13 cellular contexts compared by ENCODE assay signal in genomic region chr9:121737481-121737931, GRCh38.
DNase-seq lines count a peak whose midpoint lies in the region; ATAC-seq and TF ChIP-seq lines count a peak whose summit lies in the region.
"Had no signal": no experiment of that assay in that cellular context is flagged by ENCODE, and none has a peak within 500 bp of the region (broad histone marks: within the 10 kb centered on the region; RNA-seq: fewer than 3 reads in every experiment).

No MANE protein-coding gene starts in this region.

- peak overlapping the region; percentile 2 for H3K9ac ChIP-seq in HUES6 (ENCODE audit: low read length)
- H3K9ac ChIP-seq in mucosa of stomach (ENCODE audit: low read length), result peak overlapping the region; percentile 80
- no peak overlapping the region for H3K9ac ChIP-seq in smooth muscle cell (ENCODE audit: low read depth)

- H3K4me1 ChIP-seq in HUES6 (ENCODE audit: control insufficient read depth, insufficient read depth, low read length) (peaks cover 86% of the 10 kb centered on the region), body of pancreas (peaks cover 87% of the 10 kb centered on the region), mucosa of stomach (ENCODE audit: control insufficient read depth, insufficient read depth, low read length) (peaks cover 96% of the 10 kb centered on the region), thoracic aorta (ENCODE audit: control insufficient read depth in 1 of 2, low read depth in 2 of 2) (peaks cover 61 to 85% of the 10 kb centered on the region in 2 donors), smooth muscle cell (ENCODE audit: low read depth) (peaks cover 20% of the 10 kb centered on the region)

- 65 to 89% methylated on average over 3 to 9 of the region's 9 CpGs for WGBS in body of pancreas, 2 donors
- 89% methylated on average over 9 of the region's 9 CpGs for WGBS in smooth muscle cell (ENCODE audit: low lambda C conversion rate)

- no peak overlapping the region for H2AFZ ChIP-seq in smooth muscle cell (ENCODE audit: low read depth)

- no peak for DNase-seq in body of pancreas
- no peak for DNase-seq in thoracic aorta (ENCODE audit: low spot score)
- no peak for DNase-seq in NCI-H510A (lab: John Stamatoyannopoulos, UW)
- no peak for DNase-seq in smooth muscle cell (lab: John Stamatoyannopoulos, UW; ENCODE audit: unreplicated experiment)
- DNase-seq: activated B cell treated with CpG ODN at 0.5 μM for 24 hours; activated CD8-positive, alpha-beta memory T cell treated with anti-CD3 and anti-CD28 coated beads, Interleukin-2, amount 50 U/mL, for 48 hours; NCI-H2029 treated with DMSO at 0.1 percent for 48 hours; stimulated activated CD4-positive, alpha-beta T cell treated with anti-CD3 and anti-CD28 coated beads, Interleukin-1b, Interleukin-23, amount 100 ng/mL, for 48 hours; SW 1271 had no signal

- ATAC-seq in body of pancreas (no peak), thoracic aorta (ENCODE audit: insufficient number of reproducible peaks, low FRiP score, low read depth) (no peak), HG02870 (IDR thresholded peaks at IDR 0.05; ENCODE audit: unreplicated experiment) (no peak), GM19452 (IDR thresholded peaks at IDR 0.05; ENCODE audit: unreplicated experiment) (no peak)

- TF ChIP-seq CTCF in body of pancreas (IDR thresholded peaks at IDR 0.05) (no peak), thoracic aorta (IDR thresholded peaks at IDR 0.05) (no peak), smooth muscle cell (IDR thresholded peaks at IDR 0.05; ENCODE audit: borderline replicate concordance, insufficient read depth, poor library complexity, severe bottlenecking) (no peak)

- H4K20me1 ChIP-seq in smooth muscle cell (ENCODE audit: low read depth), result peaks cover 96% of the 10 kb centered on the region

- no peaks in the 10 kb centered on the region for H3K36me3 ChIP-seq in HUES6 (ENCODE audit: control insufficient read depth, insufficient read depth, low read length)
- no peaks in the 10 kb centered on the region for H3K36me3 ChIP-seq in body of pancreas (replicated peaks in 1 of 2; ENCODE audit: insufficient read depth in 1 of 2, low read depth in 2 of 2)
- H3K36me3 ChIP-seq in mucosa of stomach (ENCODE audit: control insufficient read depth, insufficient read depth, low read length), result no peaks in the 10 kb centered on the region
- H3K36me3 ChIP-seq in thoracic aorta, result no peaks in the 10 kb centered on the region
- no peaks in the 10 kb centered on the region for H3K36me3 ChIP-seq in smooth muscle cell (ENCODE audit: low read depth)

- H3K27ac ChIP-seq in HUES6 (ENCODE audit: low read depth, low read length) (no peak overlapping the region), body of pancreas (peak overlapping the region; percentile 39 to 91 (median 89)), thoracic aorta (peak overlapping the region; percentile 88 to 94), smooth muscle cell (ENCODE audit: low read depth) (no peak overlapping the region)

- peaks cover 38% of the 10 kb centered on the region for H3K79me2 ChIP-seq in smooth muscle cell (ENCODE audit: low read depth)

- TF ChIP-seq POLR2A in body of pancreas (IDR thresholded peaks at IDR 0.05), result no peak

- H3K27me3 ChIP-seq in HUES6 (ENCODE audit: control insufficient read depth, insufficient read depth, low read length), result no peaks in the 10 kb centered on the region
- H3K27me3 ChIP-seq in body of pancreas, result no peaks in the 10 kb centered on the region
- H3K27me3 ChIP-seq in mucosa of stomach (ENCODE audit: control insufficient read depth, insufficient read depth, low read length), result no peaks in the 10 kb centered on the region
- no peaks in the 10 kb centered on the region for H3K27me3 ChIP-seq in thoracic aorta (replicated peaks; ENCODE audit: insufficient read depth)
- H3K27me3 ChIP-seq in smooth muscle cell (ENCODE audit: low read depth), result no peaks in the 10 kb centered on the region

- H3K9me3 ChIP-seq in HUES6 (ENCODE audit: control insufficient read depth, insufficient read depth, low read depth, low read length) (no peaks in the 10 kb centered on the region), body of pancreas (no peaks in the 10 kb centered on the region), mucosa of stomach (ENCODE audit: control insufficient read depth, low read length) (no peaks in the 10 kb centered on the region), thoracic aorta (no peaks in the 10 kb centered on the region), smooth muscle cell (replicated peaks; ENCODE audit: low read depth) (no peaks in the 10 kb centered on the region)

- H3K4me3 ChIP-seq in HUES6 (ENCODE audit: low read depth, low read length) (peak overlapping the region; percentile 86; the same call in 1 of the 2 replicates), body of pancreas (no peak overlapping the region), mucosa of stomach (ENCODE audit: low read length) (peak overlapping the region; percentile 76), thoracic aorta (no peak overlapping the region), smooth muscle cell (no peak overlapping the region)

- no peak overlapping the region for H3K4me2 ChIP-seq in smooth muscle cell

- peaks cover 4% of the 10 kb centered on the region for H3F3A ChIP-seq in smooth muscle cell (ENCODE audit: low read depth)

- intact Hi-C loops in body of pancreas (cut with DNase I), result no loop called here

Comparison
In these comparisons a context has a peak if more than half of its experiments do, and no peak if none do; other contexts are left out.
1. H3K27ac ChIP-seq: peak in body of pancreas (4 of 4) and thoracic aorta (2 of 2); none in HUES6 (single experiment) and smooth muscle cell (single experiment).
2. H3K4me3 ChIP-seq: peak in HUES6 (single experiment) and mucosa of stomach (single experiment); none in body of pancreas (0 of 2), thoracic aorta (single experiment) and smooth muscle cell (single experiment).